ENCODE assay signal across 15 cellular contexts in genomic region chr20:60135276-60135675, GRCh38.
"Had no signal": no experiment of that assay in that cellular context is flagged by ENCODE, and none has a peak within 500 bp of the region (broad histone marks: within the 10 kb centered on the region; RNA-seq: fewer than 3 reads in every experiment).

No MANE protein-coding gene starts in this region.

- H3K4me3 ChIP-seq: SJSA1, SK-N-MC had no signal

- H3K27ac ChIP-seq: HL-60, SJSA1, SK-N-MC had no signal

- DNase-seq: KBM-7, NCI-H1092 treated with DMSO at 0.1 percent for 48 hours, NCI-H1436, NCI-H2029, NCI-H2081 treated with DMSO at 0.1 percent for 48 hours, NCI-H2227 treated with DMSO at 0.1 percent for 48 hours, NCI-H524, NCI-H69, NCI-H774, Right ventricle myocardium superior, RPMI8226, SIG-M5 had no signal

- H3K27me3 ChIP-seq: SJSA1 had no signal

- H3K36me3 ChIP-seq: SJSA1 had no signal

- H3K9me3 ChIP-seq: SJSA1 had no signal

- H3K4me1 ChIP-seq: SJSA1 had no signal
